ENCODE assay signal across 8 cellular contexts in genomic region chr16:18923129-18923528, GRCh38. TPM values are rescaled to one million over a fixed set of nuclear protein-coding genes. Genes with fewer than 3 reads are reported as not detected.
DNase-seq lines count a peak whose midpoint lies in the region; ATAC-seq and TF ChIP-seq lines count a peak whose summit lies in the region.
"Not testable (repeated sequence)": the region's sequence is repeated elsewhere in the genome, so short reads cannot be mapped to it uniquely, and the experiment has no call there.

No MANE protein-coding gene starts in this region.

- TF ChIP-seq CTCF in CD4-positive, alpha-beta T cell (IDR thresholded peaks at IDR 0.05); HFFc6 (IDR thresholded peaks at IDR 0.05); PC-9 (conservative IDR thresholded peaks at IDR 0.05); endodermal cell (conservative IDR thresholded peaks at IDR 0.05); neural crest cell (conservative IDR thresholded peaks at IDR 0.05): not testable (repeated sequence)

- H3K36me3 Mint-ChIP-seq in CD4-positive, alpha-beta T cell (ENCODE audit: low read depth): peaks cover 13% of the 10 kb centered on the region
- H3K36me3 Mint-ChIP-seq in HFFc6 (ENCODE audit: low read depth); endodermal cell (ENCODE audit: low read depth); neural crest cell (ENCODE audit: low read depth): not testable (repeated sequence)
- H3K36me3 Mint-ChIP-seq in activated CD4-positive, alpha-beta memory T cell treated with anti-CD3 and anti-CD28 coated beads, Interleukin-2, amount 10 ng/mL, durations not matched to agents 7 days and 5 days (ENCODE audit: low read depth): peaks cover 20% of the 10 kb centered on the region
- H3K36me3 Mint-ChIP-seq in activated naive CD4-positive, alpha-beta T cell treated with anti-CD3 and anti-CD28 coated beads, Interleukin-2, amount 50 U/mL, for 72 hours: peaks cover 7 to 41% of the 10 kb centered on the region in 2 donors
- peaks cover 6 to 26% of the 10 kb centered on the region in 2 donors for H3K36me3 Mint-ChIP-seq in stimulated activated naive B cell treated with anti-CD40 and anti-IgM and Interleukin-4, amounts not matched to agents 10 μg/mL and 1 μg/mL and 100 μg/mL, for 72 hours

- not testable (repeated sequence) for H2AFZ ChIP-seq in PC-9

- H3K9me2 ChIP-seq in PC-9 (ENCODE audit: insufficient read depth): not testable (repeated sequence)

- not testable (repeated sequence) for H3K9me3 ChIP-seq in CD4-positive, alpha-beta T cell (ENCODE audit: control insufficient read depth, low read length); PC-9 (ENCODE audit: insufficient read depth, low read depth); endodermal cell (ENCODE audit: control insufficient read depth, low read length)

- not testable (repeated sequence) for H3K27me3 Mint-ChIP-seq in CD4-positive, alpha-beta T cell; HFFc6 (ENCODE audit: insufficient read depth); activated CD4-positive, alpha-beta memory T cell treated with anti-CD3 and anti-CD28 coated beads, Interleukin-2, amount 10 ng/mL, durations not matched to agents 7 days and 5 days; endodermal cell (ENCODE audit: insufficient read depth); neural crest cell (ENCODE audit: low read depth); stimulated activated naive B cell treated with anti-CD40 and anti-IgM and Interleukin-4, amounts not matched to agents 10 μg/mL and 1 μg/mL and 100 μg/mL, for 72 hours

- not testable (repeated sequence) for BruUV-seq in PC-9 (replicated peaks; lab: Mats Ljungman, UMichigan)

- intact Hi-C loops in CD4-positive, alpha-beta T cell (cut with DNase I, micrococcal nuclease); PC-9 (cut with micrococcal nuclease; ENCODE audit: unreplicated experiment): not testable (repeated sequence)

- H3K27ac ChIP-seq in CD4-positive, alpha-beta T cell (ENCODE audit: low read depth, low read length); PC-9; endodermal cell (ENCODE audit: low read depth, low read length): not testable (repeated sequence)

- not testable (repeated sequence) for H3K27me3 ChIP-seq in CD4-positive, alpha-beta T cell (ENCODE audit: control insufficient read depth, insufficient read depth, low read length); PC-9 (ENCODE audit: insufficient read depth, low read depth); endodermal cell (ENCODE audit: control insufficient read depth, insufficient read depth, low read length, poor library complexity, severe bottlenecking)

- DNase-seq in CD4-positive, alpha-beta T cell; HFFc6; PC-9; endodermal cell; neural crest cell (ENCODE audit: low read depth, low spot score); stimulated activated naive B cell treated with anti-CD40 and anti-IgM and Interleukin-4, amounts not matched to agents 10 μg/mL and 1 μg/mL and 100 μg/mL, for 72 hours: not testable (repeated sequence)
- peak; percentile 28 for DNase-seq in activated CD4-positive, alpha-beta memory T cell treated with anti-CD3 and anti-CD28 coated beads, Interleukin-2, amount 10 ng/mL, durations not matched to agents 7 days and 5 days
- DNase-seq in activated naive CD4-positive, alpha-beta T cell treated with anti-CD3 and anti-CD28 coated beads, Interleukin-2, amount 50 U/mL, for 72 hours (ENCODE audit: low spot score in 2 of 2): peak in 1 of 2 donors; percentile 18

- peaks cover 73% of the 10 kb centered on the region for H3K79me2 ChIP-seq in PC-9 (ENCODE audit: low read depth)

- not testable (repeated sequence) for H3K9ac ChIP-seq in endodermal cell (ENCODE audit: extremely low read depth, low read length, poor library complexity, severe bottlenecking)

- H3F3A ChIP-seq in PC-9 (ENCODE audit: insufficient read depth, low read depth): peaks cover 17% of the 10 kb centered on the region

- H3K4me1 Mint-ChIP-seq in CD4-positive, alpha-beta T cell (ENCODE audit: low read depth): peaks cover 54% of the 10 kb centered on the region
- peaks cover 27% of the 10 kb centered on the region for H3K4me1 Mint-ChIP-seq in HFFc6 (ENCODE audit: low read depth)
- peaks cover 41% of the 10 kb centered on the region for H3K4me1 Mint-ChIP-seq in activated CD4-positive, alpha-beta memory T cell treated with anti-CD3 and anti-CD28 coated beads, Interleukin-2, amount 10 ng/mL, durations not matched to agents 7 days and 5 days
- H3K4me1 Mint-ChIP-seq in endodermal cell: not testable (repeated sequence)
- peaks cover 31% of the 10 kb centered on the region for H3K4me1 Mint-ChIP-seq in neural crest cell
- H3K4me1 Mint-ChIP-seq in stimulated activated naive B cell treated with anti-CD40 and anti-IgM and Interleukin-4, amounts not matched to agents 10 μg/mL and 1 μg/mL and 100 μg/mL, for 72 hours: peaks cover 14 to 59% of the 10 kb centered on the region in 2 donors

- H3K27ac Mint-ChIP-seq in CD4-positive, alpha-beta T cell: peak overlapping the region; percentile 75
- not testable (repeated sequence) for H3K27ac Mint-ChIP-seq in HFFc6; endodermal cell; neural crest cell (ENCODE audit: unreplicated experiment); stimulated activated naive B cell treated with anti-CD40 and anti-IgM and Interleukin-4, amounts not matched to agents 10 μg/mL and 1 μg/mL and 100 μg/mL, for 72 hours
- peak overlapping the region; percentile 94 for H3K27ac Mint-ChIP-seq in activated CD4-positive, alpha-beta memory T cell treated with anti-CD3 and anti-CD28 coated beads, Interleukin-2, amount 10 ng/mL, durations not matched to agents 7 days and 5 days
- H3K27ac Mint-ChIP-seq in activated naive CD4-positive, alpha-beta T cell treated with anti-CD3 and anti-CD28 coated beads, Interleukin-2, amount 50 U/mL, for 72 hours: peak overlapping the region; percentile 89 to 96

- H3K4me1 ChIP-seq in PC-9 (replicated peaks; ENCODE audit: insufficient read depth); endodermal cell (ENCODE audit: control insufficient read depth, insufficient read depth, low read length): not testable (repeated sequence)

- H3K9me3 Mint-ChIP-seq in CD4-positive, alpha-beta T cell; HFFc6; activated CD4-positive, alpha-beta memory T cell treated with anti-CD3 and anti-CD28 coated beads, Interleukin-2, amount 10 ng/mL, durations not matched to agents 7 days and 5 days; activated naive CD4-positive, alpha-beta T cell treated with anti-CD3 and anti-CD28 coated beads, Interleukin-2, amount 50 U/mL, for 72 hours; endodermal cell; neural crest cell; stimulated activated naive B cell treated with anti-CD40 and anti-IgM and Interleukin-4, amounts not matched to agents 10 μg/mL and 1 μg/mL and 100 μg/mL, for 72 hours: not testable (repeated sequence)

- CTCF ChIA-PET in CD4-positive, alpha-beta T cell (lab: Charles Lee); PC-9 (lab: Charles Lee); activated CD4-positive, alpha-beta memory T cell treated with anti-CD3 and anti-CD28 coated beads, Interleukin-2, amount 10 ng/mL, durations not matched to agents 7 days and 5 days (lab: Charles Lee): not testable (repeated sequence)

- peak overlapping the region; percentile 98 for H3K4me3 Mint-ChIP-seq in CD4-positive, alpha-beta T cell
- H3K4me3 Mint-ChIP-seq in HFFc6: 0 out of 2 replicates have a peak overlapping the region, but pooled peaks have one; percentile 96
- peak overlapping the region; percentile 96 for H3K4me3 Mint-ChIP-seq in activated CD4-positive, alpha-beta memory T cell treated with anti-CD3 and anti-CD28 coated beads, Interleukin-2, amount 10 ng/mL, durations not matched to agents 7 days and 5 days
- peak overlapping the region; percentile 89 for H3K4me3 Mint-ChIP-seq in endodermal cell
- peak overlapping the region; percentile 15 for H3K4me3 Mint-ChIP-seq in neural crest cell
- peak overlapping the region; percentile 50 to 61 for H3K4me3 Mint-ChIP-seq in stimulated activated naive B cell treated with anti-CD40 and anti-IgM and Interleukin-4, amounts not matched to agents 10 μg/mL and 1 μg/mL and 100 μg/mL, for 72 hours

- not testable (repeated sequence) for H3K36me3 ChIP-seq in PC-9 (ENCODE audit: low read depth); endodermal cell (ENCODE audit: control insufficient read depth, insufficient read depth, low read length)

- whole genome bisulfite sequencing in endodermal cell (ENCODE audit: insufficient coverage in 1 of 2, insufficient read length in 1 of 2), 2 experiments: 50 to 95% methylated on average over 1 to 8 of the region's 8 CpGs

- H3K4me2 ChIP-seq in PC-9: peak overlapping the region; percentile 99; the same call in 1 of the 2 replicates

- H4K20me1 ChIP-seq in PC-9 (ENCODE audit: insufficient read depth): peaks cover 32% of the 10 kb centered on the region

- not testable (repeated sequence) for ATAC-seq in CD4-positive, alpha-beta T cell (ENCODE audit: poor library complexity); activated naive CD4-positive, alpha-beta T cell treated with anti-CD3 and anti-CD28 coated beads, Interleukin-2, amount 50 U/mL, for 72 hours; stimulated activated naive B cell treated with anti-CD40 and anti-IgM and Interleukin-4, amounts not matched to agents 10 μg/mL and 1 μg/mL and 100 μg/mL, for 72 hours (replicated peaks)

- POLR2A ChIA-PET in CD4-positive, alpha-beta T cell (lab: Charles Lee); PC-9 (lab: Charles Lee; ENCODE audit: unreplicated experiment); activated CD4-positive, alpha-beta memory T cell treated with anti-CD3 and anti-CD28 coated beads, Interleukin-2, amount 10 ng/mL, durations not matched to agents 7 days and 5 days (lab: Charles Lee): not testable (repeated sequence)

- H3K4me3 ChIP-seq in PC-9: not testable (repeated sequence)
- peak overlapping the region; percentile 91 for H3K4me3 ChIP-seq in endodermal cell (ENCODE audit: low read length)

RNA-seq across cellular contexts. Expression of gene SMG1, which starts 3.1 kb away (rescaled TPM):
- total RNA-seq in CD4-positive, alpha-beta T cell: 100 to 1,000 TPM; 120 to 127 TPM
- total RNA-seq in HFFc6 (2021; fragmentation: NEBNext Ultra II Directional; extraction: Animal tissue kit (Norgen Biotek cat#: 25700)): 10 to 100 TPM; 31.3 to 43.0 (median 35.4) TPM
- total RNA-seq in PC-9 (2021) (97.0 and 125 TPM in 2 replicates), endodermal cell (100 to 1,000 TPM; 100 to 113 TPM), neural crest cell (87.1 and 93.3 TPM in 2 replicates)
- total RNA-seq in activated CD4-positive, alpha-beta memory T cell treated with anti-CD3 and anti-CD28 coated beads, Interleukin-2, amount 10 ng/mL, durations not matched to agents 7 days and 5 days: 100 to 1,000 TPM; 107 to 109 TPM
- total RNA-seq in activated naive CD4-positive, alpha-beta T cell treated with anti-CD3 and anti-CD28 coated beads, Interleukin-2, amount 50 U/mL, for 72 hours: 100 to 1,000 TPM; 181 to 216 TPM
- 25.1 TPM for polyA plus RNA-seq in endodermal cell (2013, experiment 1 of 2)
- 25.6 TPM for polyA plus RNA-seq in endodermal cell (2013, experiment 2 of 2)

Comparison
In these comparisons a context has a peak if more than half of its experiments do, and no peak if none do; other contexts are left out.
1. H3K4me3 Mint-ChIP-seq: peak in every context shown above with its lines; median percentile 98 in CD4-positive, alpha-beta T cell; 96 in HFFc6; 96 in activated CD4-positive, alpha-beta memory T cell treated with anti-CD3 and anti-CD28 coated beads, Interleukin-2, amount 10 ng/mL, durations not matched to agents 7 days and 5 days; 89 in endodermal cell; 56 in stimulated activated naive B cell treated with anti-CD40 and anti-IgM and Interleukin-4, amounts not matched to agents 10 μg/mL and 1 μg/mL and 100 μg/mL, for 72 hours; 15 in neural crest cell.